ENCODE assay signal across 1 cellular context in the genomic region with DNA sequence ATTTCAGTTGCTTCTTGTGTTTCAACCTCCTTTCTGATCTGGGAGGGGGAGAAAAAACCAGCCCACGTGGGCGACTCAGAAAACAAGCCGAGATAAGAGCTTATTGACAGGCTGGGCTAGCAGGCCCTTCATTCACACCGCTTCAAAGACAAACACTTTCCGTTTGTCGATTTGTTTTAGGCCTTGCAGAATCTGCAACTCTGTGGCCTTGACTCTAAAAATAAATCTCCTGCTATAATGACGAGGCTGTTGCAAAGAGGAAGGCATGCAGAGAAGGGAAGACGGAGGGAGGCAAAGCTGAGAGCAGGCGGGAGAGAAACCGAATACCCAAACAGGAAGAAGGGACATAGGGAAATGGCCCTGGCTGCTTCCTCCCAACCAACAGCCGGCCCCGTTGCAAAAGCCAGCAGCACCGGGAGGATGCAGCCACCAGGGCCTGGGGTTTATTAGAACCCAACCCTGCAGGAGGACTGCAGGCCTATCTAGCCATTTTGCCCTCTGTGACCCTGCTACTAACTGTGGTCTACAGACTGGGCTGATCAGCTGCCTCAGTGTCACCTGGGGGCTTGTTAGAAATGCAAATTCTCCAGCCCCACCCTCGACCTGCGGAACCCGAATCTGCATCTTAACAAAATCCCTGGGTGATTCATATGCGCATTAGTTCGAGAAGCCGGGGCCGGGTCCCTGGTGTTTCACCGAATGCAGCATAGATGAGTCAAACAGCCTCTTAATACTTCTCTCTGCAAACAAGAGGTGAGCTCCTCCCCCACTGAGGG.
TF ChIP-seq lines count a peak whose summit lies in the region.

No MANE protein-coding gene starts in this region.

TF ChIP-seq in K562, 482 proteins besides CTCF, POLR2A, EP300 and RAD21 (continued from another document and continues in another):
- TF ChIP-seq ZNF511 (CRISPR knock-in tag; IDR thresholded peaks at IDR 0.05) = no peak
- TF ChIP-seq HDAC1 (IDR thresholded peaks at IDR 0.05) = no peak
- TF ChIP-seq, protein P1, sequence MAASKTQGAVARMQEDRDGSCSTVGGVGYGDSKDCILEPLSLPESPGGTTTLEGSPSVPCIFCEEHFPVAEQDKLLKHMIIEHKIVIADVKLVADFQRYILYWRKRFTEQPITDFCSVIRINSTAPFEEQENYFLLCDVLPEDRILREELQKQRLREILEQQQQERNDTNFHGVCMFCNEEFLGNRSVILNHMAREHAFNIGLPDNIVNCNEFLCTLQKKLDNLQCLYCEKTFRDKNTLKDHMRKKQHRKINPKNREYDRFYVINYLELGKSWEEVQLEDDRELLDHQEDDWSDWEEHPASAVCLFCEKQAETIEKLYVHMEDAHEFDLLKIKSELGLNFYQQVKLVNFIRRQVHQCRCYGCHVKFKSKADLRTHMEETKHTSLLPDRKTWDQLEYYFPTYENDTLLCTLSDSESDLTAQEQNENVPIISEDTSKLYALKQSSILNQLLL (CRISPR knock-in tag; IDR thresholded peaks at IDR 0.05; ENCODE audit: borderline replicate concordance) = no peak
- no peak for TF ChIP-seq POLR2H (tag; IDR thresholded peaks at IDR 0.05; ENCODE audit: low read depth)
- TF ChIP-seq RAD51 (IDR thresholded peaks at IDR 0.05; ENCODE audit: borderline replicate concordance, low read depth) = peak; percentile 47; the same call in 1 of the 2 replicates
- no peak for TF ChIP-seq ZNF518B (CRISPR knock-in tag; IDR thresholded peaks at IDR 0.05)
- TF ChIP-seq, protein P2, sequence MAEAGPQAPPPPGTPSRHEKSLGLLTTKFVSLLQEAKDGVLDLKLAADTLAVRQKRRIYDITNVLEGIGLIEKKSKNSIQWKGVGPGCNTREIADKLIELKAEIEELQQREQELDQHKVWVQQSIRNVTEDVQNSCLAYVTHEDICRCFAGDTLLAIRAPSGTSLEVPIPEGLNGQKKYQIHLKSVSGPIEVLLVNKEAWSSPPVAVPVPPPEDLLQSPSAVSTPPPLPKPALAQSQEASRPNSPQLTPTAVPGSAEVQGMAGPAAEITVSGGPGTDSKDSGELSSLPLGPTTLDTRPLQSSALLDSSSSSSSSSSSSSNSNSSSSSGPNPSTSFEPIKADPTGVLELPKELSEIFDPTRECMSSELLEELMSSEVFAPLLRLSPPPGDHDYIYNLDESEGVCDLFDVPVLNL (CRISPR knock-in tag; IDR thresholded peaks at IDR 0.05; ENCODE audit: low read depth) = no peak
- TF ChIP-seq, protein P3, sequence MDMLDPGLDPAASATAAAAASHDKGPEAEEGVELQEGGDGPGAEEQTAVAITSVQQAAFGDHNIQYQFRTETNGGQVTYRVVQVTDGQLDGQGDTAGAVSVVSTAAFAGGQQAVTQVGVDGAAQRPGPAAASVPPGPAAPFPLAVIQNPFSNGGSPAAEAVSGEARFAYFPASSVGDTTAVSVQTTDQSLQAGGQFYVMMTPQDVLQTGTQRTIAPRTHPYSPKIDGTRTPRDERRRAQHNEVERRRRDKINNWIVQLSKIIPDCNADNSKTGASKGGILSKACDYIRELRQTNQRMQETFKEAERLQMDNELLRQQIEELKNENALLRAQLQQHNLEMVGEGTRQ (CRISPR knock-in tag; IDR thresholded peaks at IDR 0.05) = peak; percentile 74
- TF ChIP-seq, protein P4, sequence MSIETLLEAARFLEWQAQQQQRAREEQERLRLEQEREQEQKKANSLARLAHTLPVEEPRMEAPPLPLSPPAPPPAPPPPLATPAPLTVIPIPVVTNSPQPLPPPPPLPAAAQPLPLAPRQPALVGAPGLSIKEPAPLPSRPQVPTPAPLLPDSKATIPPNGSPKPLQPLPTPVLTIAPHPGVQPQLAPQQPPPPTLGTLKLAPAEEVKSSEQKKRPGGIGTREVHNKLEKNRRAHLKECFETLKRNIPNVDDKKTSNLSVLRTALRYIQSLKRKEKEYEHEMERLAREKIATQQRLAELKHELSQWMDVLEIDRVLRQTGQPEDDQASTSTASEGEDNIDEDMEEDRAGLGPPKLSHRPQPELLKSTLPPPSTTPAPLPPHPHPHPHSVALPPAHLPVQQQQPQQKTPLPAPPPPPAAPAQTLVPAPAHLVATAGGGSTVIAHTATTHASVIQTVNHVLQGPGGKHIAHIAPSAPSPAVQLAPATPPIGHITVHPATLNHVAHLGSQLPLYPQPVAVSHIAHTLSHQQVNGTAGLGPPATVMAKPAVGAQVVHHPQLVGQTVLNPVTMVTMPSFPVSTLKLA (conservative IDR thresholded peaks at IDR 0.05) = peak; percentile 53 to 70; a peak in 1 of 4 replicates
- no peak for TF ChIP-seq JUND (IDR thresholded peaks at IDR 0.05; ENCODE audit: borderline replicate concordance, low read depth, low read length)
- no peak for TF ChIP-seq JUND (tag; IDR thresholded peaks at IDR 0.05; ENCODE audit: borderline replicate concordance, low read depth, low read length)
- no peak for TF ChIP-seq NUFIP1 (IDR thresholded peaks at IDR 0.05; ENCODE audit: partially characterized antibody)
- no peak for TF ChIP-seq MCM5 (IDR thresholded peaks at IDR 0.05; ENCODE audit: low read depth)
- no peak for TF ChIP-seq ZNF354B (CRISPR knock-in tag; IDR thresholded peaks at IDR 0.05)
- peak; percentile 31; the same call in 1 of the 2 replicates for TF ChIP-seq LEF1 (IDR thresholded peaks at IDR 0.05)
- TF ChIP-seq ZNF318 (IDR thresholded peaks at IDR 0.05; ENCODE audit: borderline replicate concordance in 1 of 2, low read depth in 1 of 2) = no peak
- no peak for TF ChIP-seq ZFP30 (CRISPR knock-in tag; IDR thresholded peaks at IDR 0.05; ENCODE audit: borderline replicate concordance)
- TF ChIP-seq ZNF609 (CRISPR knock-in tag; IDR thresholded peaks at IDR 0.05; ENCODE audit: borderline replicate concordance) = no peak
- no peak for TF ChIP-seq ZNF699 (CRISPR knock-in tag; IDR thresholded peaks at IDR 0.05; ENCODE audit: insufficient replicate concordance)
- no peak for TF ChIP-seq HMG20B (CRISPR knock-in tag; IDR thresholded peaks at IDR 0.05)
- no peak for TF ChIP-seq ZNF253 (CRISPR knock-in tag; conservative IDR thresholded peaks at IDR 0.05)
- TF ChIP-seq FOXK2 (conservative IDR thresholded peaks at IDR 0.05 in 1 of 2, IDR thresholded peaks at IDR 0.05 in 1 of 2; ENCODE audit: low read depth in 2 of 2) = peak; percentile 63 to 70; a peak in 3 of 4 replicates
- no peak for TF ChIP-seq MAFK (IDR thresholded peaks at IDR 0.05; ENCODE audit: low read length)
